In genomic region chr7:116236020-116236630, GRCh38 we compare ENCODE assay signal across 8 cellular contexts. TPM values are rescaled to one million over a fixed set of nuclear protein-coding genes. Genes with fewer than 3 reads are reported as not detected.
DNase-seq lines count a peak whose midpoint lies in the region; ATAC-seq and TF ChIP-seq lines count a peak whose summit lies in the region.

No MANE protein-coding gene starts in this region.

- H3K27ac ChIP-seq in OCI-LY7 (ENCODE audit: low read depth, low read length, poor library complexity, severe bottlenecking), result no peak overlapping the region

- no peak overlapping the region for H3K4me3 Mint-ChIP-seq in glutamatergic neuron (ENCODE audit: unreplicated experiment)

- H3K4me1 ChIP-seq in OCI-LY7 (ENCODE audit: insufficient read depth, low read length, poor library complexity, severe bottlenecking), result no peaks in the 10 kb centered on the region

- H2AFZ ChIP-seq in OCI-LY7 (ENCODE audit: low read length), result no peak overlapping the region

- POLR2A ChIA-PET in OCI-LY7 (lab: Charles Lee), result interaction anchor here (0.7 kb wide), 1 partner anchor 288 kb away, joined by 3 read pairs; no protein-coding TSS in a partner anchor

- H3K4me2 ChIP-seq in OCI-LY7 (ENCODE audit: low read length), result no peak overlapping the region

- H3K27ac Mint-ChIP-seq in glutamatergic neuron (ENCODE audit: unreplicated experiment), result no peak overlapping the region

- H4K20me1 ChIP-seq in OCI-LY7 (ENCODE audit: insufficient read depth, low read length), result no peaks in the 10 kb centered on the region

- H3K27me3 Mint-ChIP-seq in glutamatergic neuron (ENCODE audit: unreplicated experiment), result no peaks in the 10 kb centered on the region

- H3K36me3 ChIP-seq in OCI-LY7 (ENCODE audit: insufficient read depth, low read length), result no peaks in the 10 kb centered on the region

- H3K9me2 ChIP-seq in OCI-LY7 (ENCODE audit: insufficient read depth, low read length), result no peaks in the 10 kb centered on the region

- H3K36me3 Mint-ChIP-seq in glutamatergic neuron (ENCODE audit: unreplicated experiment), result no peaks in the 10 kb centered on the region

- TF ChIP-seq CTCF in OCI-LY7 (conservative IDR thresholded peaks at IDR 0.05; ENCODE audit: low read length) (peak; percentile 78), glutamatergic neuron (IDR thresholded peaks at IDR 0.05; ENCODE audit: partially characterized antibody, unreplicated experiment) (peak; percentile 55)

- CTCF ChIA-PET in OCI-LY7 (lab: Charles Lee; ENCODE audit: unreplicated experiment), result interaction anchor here (1.2 kb wide), 1 partner anchor 60 kb away, joined by 3 read pairs; no protein-coding TSS in a partner anchor

- H3K4me3 ChIP-seq in OCI-LY7 (ENCODE audit: low read depth, low read length, poor library complexity, severe bottlenecking), result no peak overlapping the region

- no peaks in the 10 kb centered on the region for H3K4me1 Mint-ChIP-seq in glutamatergic neuron (ENCODE audit: low read depth, unreplicated experiment)

- peak; percentile 41 to 44 for DNase-seq in activated CD8-positive, alpha-beta memory T cell treated with anti-CD3 and anti-CD28 coated beads for 1 hour (ENCODE audit: extremely low read depth in 1 of 2, low read depth in 1 of 2)
- no peak for DNase-seq in activated CD8-positive, alpha-beta memory T cell treated with anti-CD3 and anti-CD28 coated beads for 24 hours
- DNase-seq in OCI-LY7 (ENCODE audit: low spot score), result peak; percentile 29
- DNase-seq in activated effector memory CD4-positive, alpha-beta T cell treated with Interleukin-2 at 50 U/mL for 16 hours, result peak; percentile 18
- DNase-seq in glutamatergic neuron, result no peak
- DNase-seq in sciatic nerve (ENCODE audit: low spot score), result peak; percentile 70
- DNase-seq in ecto neural progenitor cell (ENCODE audit: low spot score), result no peak

- no peaks in the 10 kb centered on the region for H3K9me3 ChIP-seq in OCI-LY7 (ENCODE audit: low read length)

- no peaks in the 10 kb centered on the region for H3K79me2 ChIP-seq in OCI-LY7 (ENCODE audit: insufficient read depth, low read depth, low read length)

- intact Hi-C loops in OCI-LY7 (cut with micrococcal nuclease; ENCODE audit: unreplicated experiment), result loop anchor here (1.0 kb wide), 1 partner anchor 63 kb away; no protein-coding TSS in a partner anchor
- intact Hi-C loops in sciatic nerve (cut with DNase I), result no loop called here

- peak; percentile 74 for ATAC-seq in HG02938 (IDR thresholded peaks at IDR 0.05; ENCODE audit: unreplicated experiment)
- ATAC-seq in sciatic nerve, result peak; percentile 75

- BruUV-seq in OCI-LY7 (replicated peaks; lab: Mats Ljungman, UMichigan), result no TSS peak

- H3K9me3 Mint-ChIP-seq in glutamatergic neuron (ENCODE audit: unreplicated experiment), result no peaks in the 10 kb centered on the region

RNA-seq across cellular contexts. Expression of gene TES, which starts 25.8 kb away (rescaled TPM):
- not detected in 2 replicates for total RNA-seq in OCI-LY7 (2014; rRNA removed; shearing (Covaris generic))
- total RNA-seq in OCI-LY7 (2022) (not detected in 2 replicates), glutamatergic neuron (ENCODE audit: unreplicated experiment) (53.5 TPM), sciatic nerve (32.3 TPM)

Comparison
In these comparisons a context has a peak if more than half of its experiments do, and no peak if none do; other contexts are left out.
1. DNase-seq: peak in activated CD8-positive, alpha-beta memory T cell treated with anti-CD3 and anti-CD28 coated beads for 1 hour (2 of 2), OCI-LY7 (single experiment), activated effector memory CD4-positive, alpha-beta T cell treated with Interleukin-2 at 50 U/mL for 16 hours (single experiment) and sciatic nerve (single experiment); none in activated CD8-positive, alpha-beta memory T cell treated with anti-CD3 and anti-CD28 coated beads for 24 hours (single experiment), glutamatergic neuron (single experiment) and ecto neural progenitor cell (single experiment).
2. RNA of gene TES, which starts 25.8 kb away (total RNA-seq): 53.5 TPM in glutamatergic neuron (single experiment) and 32.3 TPM in sciatic nerve (single experiment); not detected in OCI-LY7; every median in the first group is over 10 times any median in the second.